In genomic region chr2:10529611-10530010, GRCh38 we compare ENCODE assay signal across 26 cellular contexts.
"Had no signal": no experiment of that assay in that cellular context is flagged by ENCODE, and none has a peak within 500 bp of the region (broad histone marks: within the 10 kb centered on the region; RNA-seq: fewer than 3 reads in every experiment).

No MANE protein-coding gene starts in this region.

- H3K27ac Mint-ChIP-seq: activated CD4-positive, alpha-beta memory T cell treated with anti-CD3 and anti-CD28 coated beads, Interleukin-2, amount 10 ng/mL, durations not matched to agents 7 days and 5 days; activated CD4-positive, alpha-beta T cell treated with anti-CD3 and anti-CD28 coated beads for 36 hours; activated naive CD4-positive, alpha-beta T cell treated with anti-CD3 and anti-CD28 coated beads for 36 hours; activated naive CD8-positive, alpha-beta T cell; activated T-cell treated with anti-CD3 and anti-CD28 coated beads, Interleukin-2, amount 50 U/mL, for 24 hours; activated T-helper 1 cell treated with anti-CD3 and anti-CD28 coated beads, Interleukin-12 subunit alpha, Interleukin-12 subunit beta, Interleukin-2, Interleukin-4 antibody, amounts not matched to agents 30 ng/mL and 10 ng/mL and 1 ng/mL, durations not matched to agents 14 hours and 24 hours and 36 hours; brain; T-cell had no signal

- H3K9me3 ChIP-seq: Peyer's patch had no signal

- H3K4me1 Mint-ChIP-seq: activated CD4-positive, alpha-beta memory T cell treated with anti-CD3 and anti-CD28 coated beads, Interleukin-2, amount 10 ng/mL, durations not matched to agents 7 days and 5 days; activated CD4-positive, alpha-beta T cell treated with anti-CD3 and anti-CD28 coated beads for 36 hours; brain; T-cell had no signal

- H3K4me3 Mint-ChIP-seq: activated CD4-positive, alpha-beta memory T cell treated with anti-CD3 and anti-CD28 coated beads, Interleukin-2, amount 10 ng/mL, durations not matched to agents 7 days and 5 days; activated CD4-positive, alpha-beta T cell treated with anti-CD3 and anti-CD28 coated beads for 36 hours; activated naive CD4-positive, alpha-beta T cell treated with anti-CD3 and anti-CD28 coated beads for 36 hours; activated naive CD8-positive, alpha-beta T cell; activated T-cell treated with anti-CD3 and anti-CD28 coated beads, Interleukin-2, amount 50 U/mL, for 24 hours; activated T-helper 1 cell treated with anti-CD3 and anti-CD28 coated beads, Interleukin-12 subunit alpha, Interleukin-12 subunit beta, Interleukin-2, Interleukin-4 antibody, amounts not matched to agents 30 ng/mL and 10 ng/mL and 1 ng/mL, durations not matched to agents 14 hours and 24 hours and 36 hours; brain; T-cell had no signal

- H3K4me1 ChIP-seq: Peyer's patch had no signal

- H3K4me3 ChIP-seq: K562, Peyer's patch had no signal

- DNase-seq: activated CD4-positive, alpha-beta memory T cell treated with anti-CD3 and anti-CD28 coated beads, Interleukin-2, amount 10 ng/mL, durations not matched to agents 7 days and 5 days; activated CD4-positive, alpha-beta T cell treated with anti-CD3 and anti-CD28 coated beads for 36 hours; activated CD4-positive, alpha-beta T cell treated with anti-CD3 and anti-CD28 coated beads, Interleukin-2, amount 50 U/mL, for 1 hour; activated gamma-delta T cell; activated naive CD4-positive, alpha-beta T cell treated with anti-CD3 and anti-CD28 coated beads for 36 hours; activated T-cell treated with anti-CD3 and anti-CD28 coated beads, Interleukin-2, amount 50 U/mL, for 24 hours; amygdala; Karpas-422; MM.1S; NCI-H1105 treated with DMSO at 0.1 percent for 48 hours; NCI-H1436 treated with DMSO at 0.1 percent for 48 hours; NCI-H187; NCI-H2081; NCI-H510A treated with DMSO at 0.1 percent for 48 hours; NCI-H69; NK-92 treated with Interleukin-12 subunit alpha and Interleukin-12 subunit beta, amount 100 ng/mL, for 24 hours; SHP77 treated with DMSO at 0.1 percent for 48 hours had no signal

- H3K27ac ChIP-seq: Peyer's patch, RWPE1, WERI-Rb-1 had no signal

- H3K36me3 Mint-ChIP-seq: activated naive CD8-positive, alpha-beta T cell; brain; T-cell had no signal

- H3K27me3 Mint-ChIP-seq: activated CD4-positive, alpha-beta T cell treated with anti-CD3 and anti-CD28 coated beads for 36 hours; activated naive CD8-positive, alpha-beta T cell; activated T-cell treated with anti-CD3 and anti-CD28 coated beads, Interleukin-2, amount 50 U/mL, for 24 hours; T-cell had no signal

- H3K9me3 Mint-ChIP-seq: activated CD4-positive, alpha-beta memory T cell treated with anti-CD3 and anti-CD28 coated beads, Interleukin-2, amount 10 ng/mL, durations not matched to agents 7 days and 5 days; activated naive CD4-positive, alpha-beta T cell treated with anti-CD3 and anti-CD28 coated beads for 36 hours; activated T-cell treated with anti-CD3 and anti-CD28 coated beads, Interleukin-2, amount 50 U/mL, for 24 hours; activated T-helper 1 cell treated with anti-CD3 and anti-CD28 coated beads, Interleukin-12 subunit alpha, Interleukin-12 subunit beta, Interleukin-2, Interleukin-4 antibody, amounts not matched to agents 30 ng/mL and 10 ng/mL and 1 ng/mL, durations not matched to agents 14 hours and 24 hours and 36 hours; T-cell had no signal

- ATAC-seq: activated CD4-positive, alpha-beta T cell treated with anti-CD3 and anti-CD28 coated beads for 36 hours; K562; T-cell had no signal

- FAIRE-seq: astrocyte, K562 had no signal

- H3K27me3 ChIP-seq: Peyer's patch had no signal

- H3K36me3 ChIP-seq: Peyer's patch, WERI-Rb-1 had no signal
